ENCODE assay signal across 19 cellular contexts in genomic region chr2:125070726-125071505, GRCh38.
"Had no signal": no experiment of that assay in that cellular context is flagged by ENCODE, and none has a peak within 500 bp of the region (broad histone marks: within the 10 kb centered on the region; RNA-seq: fewer than 3 reads in every experiment).

No MANE protein-coding gene starts in this region.

- H3K9me3 Mint-ChIP-seq: activated naive CD8-positive, alpha-beta T cell treated with anti-CD3 and anti-CD28 coated beads, Interleukin-2, amount 10 ng/mL, durations not matched to agents 7 days and 5 days; type B pancreatic cell had no signal

- H3K36me3 ChIP-seq: lower lobe of right lung, sigmoid colon, stomach had no signal

- H3K27ac Mint-ChIP-seq: activated CD8-positive, alpha-beta T cell treated with anti-CD3 and anti-CD28 coated beads for 36 hours; activated naive CD8-positive, alpha-beta T cell treated with anti-CD3 and anti-CD28 coated beads, Interleukin-2, amount 10 ng/mL, durations not matched to agents 7 days and 5 days; activated T-helper 17 cell treated with anti-CD3 and anti-CD28 coated beads, Interleukin-2, amount 50 U/mL, for 72 hours; brain; effector memory CD8-positive, alpha-beta T cell; natural killer cell treated with Interleukin-12 subunit alpha and Interleukin-12 subunit beta and Interleukin-15 and Interleukin-18, amount 100 ng/mL, for 72 hours; stimulated activated effector memory CD8-positive, alpha-beta T cell treated with anti-CD3 and anti-CD28 coated beads, Interleukin-12 subunit alpha, Interleukin-12 subunit beta, amount 100 ng/mL, for 72 hours; type B pancreatic cell had no signal

- H3K4me1 Mint-ChIP-seq: activated naive CD8-positive, alpha-beta T cell treated with anti-CD3 and anti-CD28 coated beads, Interleukin-2, amount 10 ng/mL, durations not matched to agents 7 days and 5 days; activated T-helper 17 cell treated with anti-CD3 and anti-CD28 coated beads, Interleukin-2, amount 50 U/mL, for 72 hours; brain; stimulated activated effector memory CD8-positive, alpha-beta T cell treated with anti-CD3 and anti-CD28 coated beads, Interleukin-12 subunit alpha, Interleukin-12 subunit beta, amount 100 ng/mL, for 72 hours had no signal

- ATAC-seq: activated CD8-positive, alpha-beta T cell treated with anti-CD3 and anti-CD28 coated beads for 36 hours; activated T-helper 17 cell treated with anti-CD3 and anti-CD28 coated beads, Interleukin-2, amount 50 U/mL, for 72 hours; effector memory CD8-positive, alpha-beta T cell; left cardiac atrium; lower lobe of right lung; natural killer cell treated with Interleukin-12 subunit alpha and Interleukin-12 subunit beta and Interleukin-15 and Interleukin-18, amount 100 ng/mL, for 72 hours; stimulated activated effector memory CD8-positive, alpha-beta T cell treated with anti-CD3 and anti-CD28 coated beads, Interleukin-12 subunit alpha, Interleukin-12 subunit beta, amount 100 ng/mL, for 72 hours had no signal

- H3K27ac ChIP-seq: lower lobe of right lung, sigmoid colon, stomach had no signal

- H3K4me3 ChIP-seq: lower lobe of right lung, sigmoid colon, stomach had no signal

- H3K4me1 ChIP-seq: lower lobe of right lung, sigmoid colon, stomach had no signal

- H3K27me3 ChIP-seq: sigmoid colon, stomach had no signal

- H3K9me3 ChIP-seq: lower lobe of right lung had no signal

- H3K27me3 Mint-ChIP-seq: activated CD8-positive, alpha-beta T cell treated with anti-CD3 and anti-CD28 coated beads for 36 hours; activated naive CD8-positive, alpha-beta T cell treated with anti-CD3 and anti-CD28 coated beads, Interleukin-2, amount 10 ng/mL, durations not matched to agents 7 days and 5 days; activated T-helper 17 cell treated with anti-CD3 and anti-CD28 coated beads, Interleukin-2, amount 50 U/mL, for 72 hours; brain; effector memory CD8-positive, alpha-beta T cell; natural killer cell treated with Interleukin-12 subunit alpha and Interleukin-12 subunit beta and Interleukin-15 and Interleukin-18, amount 100 ng/mL, for 72 hours; type B pancreatic cell had no signal

- H3K4me3 Mint-ChIP-seq: activated CD8-positive, alpha-beta T cell treated with anti-CD3 and anti-CD28 coated beads for 36 hours; activated naive CD8-positive, alpha-beta T cell treated with anti-CD3 and anti-CD28 coated beads, Interleukin-2, amount 10 ng/mL, durations not matched to agents 7 days and 5 days; activated T-helper 17 cell treated with anti-CD3 and anti-CD28 coated beads, Interleukin-2, amount 50 U/mL, for 72 hours; brain; effector memory CD8-positive, alpha-beta T cell; natural killer cell treated with Interleukin-12 subunit alpha and Interleukin-12 subunit beta and Interleukin-15 and Interleukin-18, amount 100 ng/mL, for 72 hours; stimulated activated effector memory CD8-positive, alpha-beta T cell treated with anti-CD3 and anti-CD28 coated beads, Interleukin-12 subunit alpha, Interleukin-12 subunit beta, amount 100 ng/mL, for 72 hours; type B pancreatic cell had no signal

- H3K36me3 Mint-ChIP-seq: activated naive CD8-positive, alpha-beta T cell treated with anti-CD3 and anti-CD28 coated beads, Interleukin-2, amount 10 ng/mL, durations not matched to agents 7 days and 5 days; brain; natural killer cell treated with Interleukin-12 subunit alpha and Interleukin-12 subunit beta and Interleukin-15 and Interleukin-18, amount 100 ng/mL, for 72 hours; stimulated activated effector memory CD8-positive, alpha-beta T cell treated with anti-CD3 and anti-CD28 coated beads, Interleukin-12 subunit alpha, Interleukin-12 subunit beta, amount 100 ng/mL, for 72 hours; type B pancreatic cell had no signal

- DNase-seq: activated CD4-positive, alpha-beta T cell treated with anti-CD3 and anti-CD28 coated beads for 48 hours; activated CD4-positive, CD25-positive, alpha-beta regulatory T cell; activated CD8-positive, alpha-beta T cell treated with anti-CD3 and anti-CD28 coated beads for 36 hours; activated naive CD4-positive, alpha-beta T cell treated with Interleukin-2 at 50 U/mL for 16 hours; activated naive CD8-positive, alpha-beta T cell treated with anti-CD3 and anti-CD28 coated beads, Interleukin-2, amount 10 ng/mL, durations not matched to agents 7 days and 5 days; activated T-cell treated with anti-CD3 and anti-CD28 coated beads, Interleukin-2, amount 50 U/mL, for 1 hour; amygdala; caudate nucleus; effector memory CD8-positive, alpha-beta T cell; left cardiac atrium; lower lobe of right lung; sigmoid colon; stimulated activated CD4-positive, alpha-beta T cell treated with anti-CD3 and anti-CD28 coated beads, Interleukin-4, amount 100 ng/mL, for 24 hours; stomach had no signal
